ENCODE assay signal across 15 cellular contexts in genomic region chr2:192072778-192073177, GRCh38.
"Had no signal": no experiment of that assay in that cellular context is flagged by ENCODE, and none has a peak within 500 bp of the region (broad histone marks: within the 10 kb centered on the region; RNA-seq: fewer than 3 reads in every experiment).

No MANE protein-coding gene starts in this region.

- H3K9me3 ChIP-seq: adrenal gland, esophagus muscularis mucosa, right atrium auricular region had no signal

- H3K27me3 ChIP-seq: adrenal gland, dorsolateral prefrontal cortex, esophagus muscularis mucosa, right atrium auricular region had no signal

- H3K36me3 Mint-ChIP-seq: activated naive CD4-positive, alpha-beta T cell treated with anti-CD3 and anti-CD28 coated beads, Interleukin-2, amount 10 ng/mL, durations not matched to agents 7 days and 5 days; naive B cell had no signal

- H3K36me3 ChIP-seq: adrenal gland, esophagus muscularis mucosa, right atrium auricular region had no signal

- H3K4me1 ChIP-seq: adrenal gland, right atrium auricular region had no signal

- H3K4me3 ChIP-seq: adrenal gland, esophagus muscularis mucosa, lung, right atrium auricular region had no signal

- H3K4me1 Mint-ChIP-seq: naive B cell had no signal

- H3K27ac Mint-ChIP-seq: activated naive CD4-positive, alpha-beta T cell treated with anti-CD3 and anti-CD28 coated beads, Interleukin-2, amount 10 ng/mL, durations not matched to agents 7 days and 5 days; activated T-helper 2 cell treated with anti-CD3 and anti-CD28 coated beads, Interferon-gamma antibody, Interleukin-2, Interleukin-4, amounts not matched to agents 10 μg/mL and 5 μg/mL and 100 μg/mL, durations not matched to agents 14 hours and 24 hours and 36 hours; naive B cell had no signal

- H3K9me3 Mint-ChIP-seq: activated naive CD4-positive, alpha-beta T cell treated with anti-CD3 and anti-CD28 coated beads, Interleukin-2, amount 10 ng/mL, durations not matched to agents 7 days and 5 days; activated T-helper 2 cell treated with anti-CD3 and anti-CD28 coated beads, Interferon-gamma antibody, Interleukin-2, Interleukin-4, amounts not matched to agents 10 μg/mL and 5 μg/mL and 100 μg/mL, durations not matched to agents 14 hours and 24 hours and 36 hours; naive B cell had no signal

- H3K27ac ChIP-seq: adrenal gland, esophagus muscularis mucosa, right atrium auricular region had no signal

- H3K27me3 Mint-ChIP-seq: activated naive CD4-positive, alpha-beta T cell treated with anti-CD3 and anti-CD28 coated beads, Interleukin-2, amount 10 ng/mL, durations not matched to agents 7 days and 5 days; naive B cell had no signal

- H3K4me3 Mint-ChIP-seq: activated naive CD4-positive, alpha-beta T cell treated with anti-CD3 and anti-CD28 coated beads, Interleukin-2, amount 10 ng/mL, durations not matched to agents 7 days and 5 days; naive B cell had no signal

- DNase-seq: activated CD4-positive, alpha-beta T cell treated with anti-CD3 and anti-CD28 coated beads, Interleukin-2, amount 50 U/mL, for 1 hour; activated naive CD4-positive, alpha-beta T cell treated with anti-CD3 and anti-CD28 coated beads, Interleukin-2, amount 10 ng/mL, durations not matched to agents 7 days and 5 days; adrenal gland; dorsolateral prefrontal cortex; hypothalamus; naive B cell; small intestine; stimulated activated CD4-positive, alpha-beta T cell treated with anti-CD3 and anti-CD28 coated beads, Interleukin-4, amount 100 ng/mL, for 4 hours; stimulated activated CD8-positive, alpha-beta memory T cell treated with anti-CD3 and anti-CD28 coated beads, Interleukin-4, amount 100 ng/mL, for 48 hours; stimulated activated naive CD4-positive, alpha-beta T cell treated with Interleukin-2 at 50 U/mL for 16 hours; SW 1271 had no signal
